Comparison of ENCODE assay signal across 8 cellular contexts in genomic region chr3:181726351-181727121, GRCh38. TPM values are rescaled to one million over a fixed set of nuclear protein-coding genes. Genes with fewer than 3 reads are reported as not detected.
A peak's percentile ranks its signal among the peaks of the same experiment; 100 is the strongest.
DNase-seq lines count a peak whose midpoint lies in the region; ATAC-seq and TF ChIP-seq lines count a peak whose summit lies in the region.

No MANE protein-coding gene starts in this region.

- H3K4me1 ChIP-seq in Panc1 (ENCODE audit: control insufficient read depth, insufficient read depth, low read length): no peaks in the 10 kb centered on the region
- H3K4me1 ChIP-seq in psoas muscle: peaks cover 11% of the 10 kb centered on the region

- TF ChIP-seq CTCF in GM12865 (IDR thresholded peaks at IDR 0.05; ENCODE audit: insufficient read depth, low read depth, low read length, missing control alignments) (no peak), Panc1 (IDR thresholded peaks at IDR 0.05) (0 out of 2 replicates have a peak, but pooled peaks have one; percentile 34), fibroblast of the aortic adventitia (IDR thresholded peaks at IDR 0.05; ENCODE audit: insufficient read depth, low read length) (no peak), psoas muscle (IDR thresholded peaks at IDR 0.05) (no peak)

- intact Hi-C loops in Panc1 (cut with micrococcal nuclease; ENCODE audit: unreplicated experiment) (no loop called here), psoas muscle (cut with DNase I) (no loop called here)

- DNase-seq in GM12865 (ENCODE audit: low read depth): no peak
- no peak for DNase-seq in Panc1 (ENCODE audit: low read depth, low spot score)
- DNase-seq in fibroblast of the aortic adventitia (ENCODE audit: low read depth): no peak
- no peak for DNase-seq in psoas muscle
- DNase-seq in AML-193 (lab: John Stamatoyannopoulos, UW): no peak
- DNase-seq in NCI-H446 treated with DMSO at 0.1 percent for 48 hours (lab: John Stamatoyannopoulos, UW): no peak
- no peak for DNase-seq in T-helper 9 cell
- DNase-seq in SIG-M5 (lab: John Stamatoyannopoulos, UW): no peak

- WGBS in psoas muscle, 3 donors: 4 to 5% (median 4%) methylated on average over 47 of the region's 47 CpGs

- H3K4me3 ChIP-seq in GM12865 (ENCODE audit: low read depth, low read length) (peak overlapping the region; percentile 39), Panc1 (ENCODE audit: low read depth in 2 of 2, low read length in 2 of 2) (peak overlapping the region; percentile 39 to 60), fibroblast of the aortic adventitia (ENCODE audit: low read depth, low read length) (peak overlapping the region; percentile 42), psoas muscle (peak overlapping the region; percentile 43)

- in situ Hi-C loops in Panc1 (cut with HindIII; ENCODE audit: low pct_unique_long_range_greater_than_20kb, low sequenced_read_pairs): no loop called here

- H3K27ac ChIP-seq in Panc1 (ENCODE audit: low read length) (no peak overlapping the region), psoas muscle (no peak overlapping the region)

- BruUV-seq in Panc1 (replicated peaks; lab: Mats Ljungman, UMichigan): no TSS peak

- POLR2A ChIA-PET in Panc1 (lab: Charles Lee): interaction anchor here (0.5 to 0.7 kb wide), 2 partner anchors 941 to 1069 kb away, joined by 12 to 13 read pairs; no protein-coding TSS in a partner anchor

- H3K9me3 ChIP-seq in Panc1 (ENCODE audit: control insufficient read depth, insufficient read depth, low read depth, low read length) (no peaks in the 10 kb centered on the region), psoas muscle (no peaks in the 10 kb centered on the region)

- peak; percentile 60 for ATAC-seq in Panc1
- no peak for ATAC-seq in psoas muscle

- H3K27me3 ChIP-seq in Panc1 (ENCODE audit: control insufficient read depth, insufficient read depth, low read length) (peaks cover 32% of the 10 kb centered on the region), psoas muscle (ENCODE audit: insufficient read depth in 3 of 3, low read length in 2 of 3) (peaks cover 25 to 99% (median 49%) of the 10 kb centered on the region in 3 donors)

- H3K36me3 ChIP-seq in Panc1 (ENCODE audit: control insufficient read depth, insufficient read depth, low read length) (no peaks in the 10 kb centered on the region), psoas muscle (ENCODE audit: insufficient read depth in 1 of 2, low read depth in 1 of 2) (no peaks in the 10 kb centered on the region)

- CTCF ChIA-PET in Panc1 (lab: Charles Lee): no interaction called here

RNA-seq across cellular contexts. Expression of gene SOX2, which starts 14.8 kb away (rescaled TPM):
- total RNA-seq in Panc1 (2021; ENCODE audit: unreplicated experiment) (0.39 TPM), fibroblast of the aortic adventitia (ENCODE audit: low replicate concordance) (not detected in 2 replicates), psoas muscle (not detected)
- polyA plus RNA-seq in Panc1 (2012; ENCODE audit: insufficient read length): 0.17 TPM
- under 1 TPM; 0.03 to 0.09 (median 0.05) TPM for polyA plus RNA-seq in psoas muscle
